9 cellular contexts compared by ENCODE assay signal in genomic region chr9:96149881-96150280, GRCh38.
A peak's percentile ranks its signal among the peaks of the same experiment; 100 is the strongest.
DNase-seq lines count a peak whose midpoint lies in the region; ATAC-seq lines count a peak whose summit lies in the region.
"Had no signal": no experiment of that assay in that cellular context is flagged by ENCODE, and none has a peak within 500 bp of the region (broad histone marks: within the 10 kb centered on the region; RNA-seq: fewer than 3 reads in every experiment).

No MANE protein-coding gene starts in this region.

- H3K27ac Mint-ChIP-seq in T-helper 1 cell treated with Interleukin-12 subunit alpha and Interleukin-12 subunit beta and Interleukin-4 antibody, amounts not matched to agents 30 μg/mL and 1 μg/mL, for 36 hours: peak overlapping the region; percentile 72
- H3K27ac Mint-ChIP-seq in natural killer cell treated with Interleukin-12 subunit alpha and Interleukin-12 subunit beta and Interleukin-15 and Interleukin-18, amount 100 ng/mL, for 72 hours: peak overlapping the region; percentile 30 to 75

- DNase-seq in T-helper 1 cell (no peak), activated gamma-delta T cell (lab: John Stamatoyannopoulos, UW) (no peak), DMS53 (lab: John Stamatoyannopoulos, UW) (no peak)
- DNase-seq in natural killer cell treated with Interleukin-12 subunit alpha and Interleukin-12 subunit beta and Interleukin-15 and Interleukin-18, amount 100 ng/mL, for 72 hours (ENCODE audit: low spot score): no peak
- DNase-seq in stimulated activated naive CD4-positive, alpha-beta T cell treated with Interleukin-2 at 50 U/mL for 16 hours (lab: John Stamatoyannopoulos, UW): no peak
- DNase-seq: left cardiac atrium had no signal

- H3K27me3 Mint-ChIP-seq in T-helper 1 cell treated with Interleukin-12 subunit alpha and Interleukin-12 subunit beta and Interleukin-4 antibody, amounts not matched to agents 30 μg/mL and 1 μg/mL, for 36 hours (ENCODE audit: low read depth): peaks cover 18% of the 10 kb centered on the region
- peaks cover 18 to 23% of the 10 kb centered on the region in 2 donors for H3K27me3 Mint-ChIP-seq in natural killer cell treated with Interleukin-12 subunit alpha and Interleukin-12 subunit beta and Interleukin-15 and Interleukin-18, amount 100 ng/mL, for 72 hours

- ATAC-seq in HG02571 (IDR thresholded peaks at IDR 0.05; ENCODE audit: unreplicated experiment) (peak; percentile 43), HG03520 (IDR thresholded peaks at IDR 0.05; ENCODE audit: unreplicated experiment) (peak; percentile 42)
- peak in 1 of 2 donors; percentile 11 for ATAC-seq in natural killer cell treated with Interleukin-12 subunit alpha and Interleukin-12 subunit beta and Interleukin-15 and Interleukin-18, amount 100 ng/mL, for 72 hours

- peak overlapping the region; percentile 72 for H3K4me3 Mint-ChIP-seq in T-helper 1 cell treated with Interleukin-12 subunit alpha and Interleukin-12 subunit beta and Interleukin-4 antibody, amounts not matched to agents 30 μg/mL and 1 μg/mL, for 36 hours
- H3K4me3 Mint-ChIP-seq in natural killer cell treated with Interleukin-12 subunit alpha and Interleukin-12 subunit beta and Interleukin-15 and Interleukin-18, amount 100 ng/mL, for 72 hours: peak overlapping the region; percentile 65

- peaks cover 33% of the 10 kb centered on the region for H3K4me1 Mint-ChIP-seq in T-helper 1 cell treated with Interleukin-12 subunit alpha and Interleukin-12 subunit beta and Interleukin-4 antibody, amounts not matched to agents 30 μg/mL and 1 μg/mL, for 36 hours (ENCODE audit: low read depth)
- peaks cover 25 to 32% of the 10 kb centered on the region in 2 donors for H3K4me1 Mint-ChIP-seq in natural killer cell treated with Interleukin-12 subunit alpha and Interleukin-12 subunit beta and Interleukin-15 and Interleukin-18, amount 100 ng/mL, for 72 hours (ENCODE audit: low read depth in 2 of 2)

- no peaks in the 10 kb centered on the region for H3K9me3 Mint-ChIP-seq in T-helper 1 cell treated with Interleukin-12 subunit alpha and Interleukin-12 subunit beta and Interleukin-4 antibody, amounts not matched to agents 30 μg/mL and 1 μg/mL, for 36 hours
- no peaks in the 10 kb centered on the region for H3K9me3 Mint-ChIP-seq in natural killer cell treated with Interleukin-12 subunit alpha and Interleukin-12 subunit beta and Interleukin-15 and Interleukin-18, amount 100 ng/mL, for 72 hours

- no peaks in the 10 kb centered on the region for H3K36me3 Mint-ChIP-seq in T-helper 1 cell treated with Interleukin-12 subunit alpha and Interleukin-12 subunit beta and Interleukin-4 antibody, amounts not matched to agents 30 μg/mL and 1 μg/mL, for 36 hours (ENCODE audit: low read depth)
- peaks cover 6% of the 10 kb centered on the region for H3K36me3 Mint-ChIP-seq in natural killer cell treated with Interleukin-12 subunit alpha and Interleukin-12 subunit beta and Interleukin-15 and Interleukin-18, amount 100 ng/mL, for 72 hours
